9 cellular contexts compared by ENCODE assay signal in the genomic region with DNA sequence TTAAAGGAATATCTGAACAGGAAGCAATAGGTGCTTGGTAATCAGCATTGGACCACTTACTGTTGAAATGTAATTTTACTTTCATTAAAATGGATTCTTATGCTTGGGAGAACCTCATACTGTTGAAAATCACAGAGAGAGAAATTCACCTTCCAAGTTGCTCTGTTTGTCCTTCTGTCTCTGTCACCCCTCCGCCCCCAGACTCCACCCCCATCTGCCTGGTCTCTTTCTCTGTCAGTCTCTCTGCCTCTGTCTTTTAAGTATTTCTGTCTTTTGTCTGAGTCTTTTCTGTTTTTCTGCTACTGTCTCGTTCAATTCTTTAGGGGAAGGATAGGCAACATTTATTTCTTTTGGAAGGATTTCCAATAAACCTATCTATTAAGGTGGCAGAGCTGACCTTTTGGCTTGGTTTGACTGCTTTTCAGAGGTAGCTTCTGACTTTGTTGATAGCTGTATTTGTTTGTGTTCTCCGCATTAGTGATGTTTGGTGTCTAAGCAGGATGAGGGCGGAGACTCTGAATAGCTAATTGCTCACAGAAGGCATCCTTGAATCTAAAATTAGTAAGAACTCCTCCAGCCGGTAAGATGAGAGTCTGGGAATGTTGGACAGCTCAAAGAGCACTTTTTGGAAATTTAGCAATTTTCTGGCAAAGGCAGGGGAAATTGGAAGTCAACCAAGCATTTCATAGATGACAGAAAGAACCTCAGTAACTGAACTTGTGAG.
A peak's percentile ranks its signal among the peaks of the same experiment; 100 is the strongest.
DNase-seq lines count a peak whose midpoint lies in the region; ATAC-seq, FAIRE-seq and TF ChIP-seq lines count a peak whose summit lies in the region.
"Had no signal": no experiment of that assay in that cellular context is flagged by ENCODE, and none has a peak within 500 bp of the region (broad histone marks: within the 10 kb centered on the region; RNA-seq: fewer than 3 reads in every experiment).

No MANE protein-coding gene starts in this region.

- H3K9me3 Mint-ChIP-seq in CD4-positive, alpha-beta T cell = no peaks in the 10 kb centered on the region

- CTCF ChIA-PET in CD4-positive, alpha-beta T cell (lab: Charles Lee) = no interaction called here

- no peak overlapping the region for H3K27ac ChIP-seq in CD4-positive, alpha-beta T cell (ENCODE audit: low read depth, low read length)
- peak overlapping the region; percentile 83 for H3K27ac ChIP-seq in fibroblast of lung (ENCODE audit: insufficient read depth, low read length)
- peak overlapping the region; percentile 83 for H3K27ac ChIP-seq in parathyroid adenoma
- H3K27ac ChIP-seq: WERI-Rb-1 had no signal

- peak overlapping the region; percentile 58 for H3K9ac ChIP-seq in fibroblast of lung (ENCODE audit: insufficient read depth, low read length)
- H3K9ac ChIP-seq in parathyroid adenoma = no peak overlapping the region

- no peak overlapping the region for H3K27ac Mint-ChIP-seq in CD4-positive, alpha-beta T cell
- H3K27ac Mint-ChIP-seq in T-helper 17 cell = no peak overlapping the region

- intact Hi-C loops in CD4-positive, alpha-beta T cell (cut with DNase I, micrococcal nuclease) = loop anchor here in 1 of 2 experiments (5.0 kb wide), 1 partner anchor 87 kb away; no protein-coding TSS in a partner anchor

- H3K4me3 Mint-ChIP-seq in CD4-positive, alpha-beta T cell = no peak overlapping the region
- no peak overlapping the region for H3K4me3 Mint-ChIP-seq in T-helper 17 cell

- no peaks in the 10 kb centered on the region for H3K27me3 Mint-ChIP-seq in CD4-positive, alpha-beta T cell
- H3K27me3 Mint-ChIP-seq in T-helper 17 cell = no peaks in the 10 kb centered on the region

- POLR2A ChIA-PET in CD4-positive, alpha-beta T cell (lab: Charles Lee) = interaction anchor here (0.6 to 1.7 kb wide), 6 partner anchors 21 to 220 kb away, joined by 3 to 9 read pairs (median 4); no protein-coding TSS in a partner anchor

- peak in 2 of 10 experiments; percentile 10 to 28 for DNase-seq in CD4-positive, alpha-beta T cell
- DNase-seq in T-helper 17 cell (no peak), fibroblast of lung (ENCODE audit: low read depth in 2 of 2) (peak; percentile 75 to 83), D721Med (ENCODE audit: insufficient read length, low spot score) (no peak), UCSD-AML1 (lab: John Stamatoyannopoulos, UW; ENCODE audit: unreplicated experiment) (no peak), NCI-H2171 treated with DMSO at 0.1 percent for 48 hours (lab: John Stamatoyannopoulos, UW) (no peak), SKM-1 treated with dmso at 0.1 percent for 144 hours (lab: John Stamatoyannopoulos, UW; ENCODE audit: unreplicated experiment) (no peak)
- DNase-seq: WERI-Rb-1 had no signal

- H3K79me2 ChIP-seq in fibroblast of lung (ENCODE audit: control insufficient read depth, insufficient read depth, low read length) = peaks cover 41% of the 10 kb centered on the region
- H3K79me2 ChIP-seq in parathyroid adenoma = no peaks in the 10 kb centered on the region

- H3K4me3 ChIP-seq in fibroblast of lung (replicated peaks in 1 of 4; ENCODE audit: control extremely low read depth in 1 of 4, insufficient read depth in 1 of 4, low read depth in 3 of 4, low read length in 4 of 4) (peak overlapping the region; percentile 39 to 70 (median 62)), parathyroid adenoma (ENCODE audit: low read depth, low read length) (peak overlapping the region; percentile 48)

- H3K4me2 ChIP-seq in fibroblast of lung (ENCODE audit: extremely low read depth, insufficient read depth, low read length) (peak overlapping the region; percentile 81), parathyroid adenoma (ENCODE audit: low read length) (peak overlapping the region; percentile 37)

- peaks cover 55% of the 10 kb centered on the region for H3K4me1 Mint-ChIP-seq in CD4-positive, alpha-beta T cell (ENCODE audit: low read depth)
- peaks cover 49% of the 10 kb centered on the region for H3K4me1 Mint-ChIP-seq in T-helper 17 cell

- no peak for FAIRE-seq in D721Med (lab: Jason Lieb, UNC)

- no peaks in the 10 kb centered on the region for H3K9me3 ChIP-seq in CD4-positive, alpha-beta T cell (ENCODE audit: control insufficient read depth, low read length)
- H3K9me3 ChIP-seq in T-helper 17 cell (ENCODE audit: control insufficient read depth, low read length, poor library complexity, severe bottlenecking) (no peaks in the 10 kb centered on the region), fibroblast of lung (ENCODE audit: control insufficient read depth, insufficient read depth, low read depth, low read length) (no peaks in the 10 kb centered on the region), parathyroid adenoma (ENCODE audit: control insufficient read depth, low read length) (no peaks in the 10 kb centered on the region)

- ATAC-seq in CD4-positive, alpha-beta T cell (ENCODE audit: poor library complexity) = peak; percentile 30
- ATAC-seq in T-helper 17 cell = peak; percentile 57

- no peak for TF ChIP-seq CTCF in CD4-positive, alpha-beta T cell (IDR thresholded peaks at IDR 0.05)
- TF ChIP-seq CTCF in fibroblast of lung (conservative IDR thresholded peaks at IDR 0.05 in 1 of 2, IDR thresholded peaks at IDR 0.05 in 1 of 2; ENCODE audit: low read depth in 1 of 2, low read length in 2 of 2) (no peak), parathyroid adenoma (IDR thresholded peaks at IDR 0.05) (no peak), D721Med (IDR thresholded peaks at IDR 0.05; ENCODE audit: insufficient read depth, missing control alignments) (no peak)

- H3K27me3 ChIP-seq in CD4-positive, alpha-beta T cell (ENCODE audit: control insufficient read depth, insufficient read depth, low read length) = no peaks in the 10 kb centered on the region
- no peaks in the 10 kb centered on the region for H3K27me3 ChIP-seq in fibroblast of lung (ENCODE audit: control insufficient read depth, insufficient read depth, low read length)
- H3K27me3 ChIP-seq in parathyroid adenoma (ENCODE audit: control insufficient read depth, insufficient read depth, low read length) = no peaks in the 10 kb centered on the region

- no peaks in the 10 kb centered on the region for H3K36me3 ChIP-seq in fibroblast of lung (ENCODE audit: control insufficient read depth, insufficient read depth, low read length)
- H3K36me3 ChIP-seq in parathyroid adenoma (ENCODE audit: control insufficient read depth, insufficient read depth, low read length) = no peaks in the 10 kb centered on the region

- H4K20me1 ChIP-seq in fibroblast of lung (ENCODE audit: control insufficient read depth, extremely low read depth, insufficient read depth, low read length) = no peaks in the 10 kb centered on the region

- peaks cover 1% of the 10 kb centered on the region for H3K36me3 Mint-ChIP-seq in CD4-positive, alpha-beta T cell (ENCODE audit: low read depth)
- H3K36me3 Mint-ChIP-seq in T-helper 17 cell (ENCODE audit: low read depth) = peaks cover 4% of the 10 kb centered on the region

- H3K4me1 ChIP-seq in fibroblast of lung (ENCODE audit: control insufficient read depth, extremely low read depth, insufficient read depth, low read length) (peaks cover 40% of the 10 kb centered on the region), parathyroid adenoma (no peaks in the 10 kb centered on the region)

- H2AFZ ChIP-seq in fibroblast of lung (ENCODE audit: low read length) (no peak overlapping the region), parathyroid adenoma (no peak overlapping the region)

Comparison
In these comparisons a context has a peak if more than half of its experiments do, and no peak if none do; other contexts are left out.
1. DNase-seq: peak in fibroblast of lung (2 of 2); none in T-helper 17 cell (0 of 3), D721Med (single experiment), UCSD-AML1 (single experiment), NCI-H2171 treated with DMSO at 0.1 percent for 48 hours (single experiment) and SKM-1 treated with dmso at 0.1 percent for 144 hours (single experiment).